In the genomic region with DNA sequence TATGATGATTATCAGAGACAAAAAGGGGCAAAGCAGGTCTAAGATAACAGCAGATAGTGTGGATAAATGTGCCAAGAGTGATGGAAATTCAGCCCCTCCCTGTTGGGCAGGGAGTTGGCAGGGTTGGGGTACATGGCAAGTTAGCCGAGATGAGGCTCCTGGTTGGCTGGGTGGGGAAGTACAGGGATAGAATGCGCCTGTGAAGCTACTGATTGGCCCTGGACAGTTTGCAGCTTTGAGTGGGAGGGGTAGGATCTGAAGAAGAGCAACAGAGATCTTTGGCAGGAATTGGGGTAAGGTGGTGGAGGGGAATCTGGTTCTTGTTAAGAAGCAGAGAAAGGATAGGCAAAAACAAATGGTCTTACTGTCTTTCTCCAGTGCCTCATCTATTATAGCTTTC, we compare ENCODE assay signal across 14 cellular contexts.
DNase-seq lines count a peak whose midpoint lies in the region; ATAC-seq, FAIRE-seq and TF ChIP-seq lines count a peak whose summit lies in the region.
"Had no signal": no experiment of that assay in that cellular context is flagged by ENCODE, and none has a peak within 500 bp of the region (broad histone marks: within the 10 kb centered on the region; RNA-seq: fewer than 3 reads in every experiment).

No MANE protein-coding gene starts in this region.

- TF ChIP-seq CTCF in HCT116 (IDR thresholded peaks at IDR 0.05 in 2 of 3, conservative IDR thresholded peaks at IDR 0.05 in 1 of 3; ENCODE audit: borderline replicate concordance in 1 of 3, insufficient read depth in 1 of 3, low read depth in 2 of 3, low read length in 2 of 3): no peak
- no peak for TF ChIP-seq CTCF in astrocyte (IDR thresholded peaks at IDR 0.05; ENCODE audit: insufficient read depth, low read depth, low read length)
- no peak for TF ChIP-seq CTCF in keratinocyte (optimal IDR thresholded peaks at IDR 0.05 in 1 of 3, IDR thresholded peaks at IDR 0.05 in 1 of 3, conservative IDR thresholded peaks at IDR 0.05 in 1 of 3; ENCODE audit: extremely low read depth in 1 of 3, insufficient read depth in 2 of 3, low read length in 3 of 3)
- no peak for TF ChIP-seq CTCF in mucosa of descending colon (IDR thresholded peaks at IDR 0.05)
- TF ChIP-seq CTCF in CD14-positive monocyte (IDR thresholded peaks at IDR 0.05): no peak

- DNase-seq in HCT116 (ENCODE audit: low read depth, low spot score) (no peak), astrocyte (ENCODE audit: low read depth) (no peak), keratinocyte (ENCODE audit: low read depth, low spot score) (no peak), mucosa of descending colon (no peak), T-helper 9 cell (no peak), CD14-positive monocyte (ENCODE audit: low spot score) (no peak)
- no peak for DNase-seq in activated CD4-positive, alpha-beta T cell treated with anti-CD3 and anti-CD28 coated beads for 48 hours
- DNase-seq: activated CD4-positive, CD25-positive, alpha-beta regulatory T cell; activated gamma-delta T cell treated with Interleukin-2 at 50 U/mL for 16 hours; effector CD4-positive, alpha-beta T cell; immature natural killer cell; NCI-H2029 treated with DMSO at 0.1 percent for 48 hours had no signal

- H3K9me1 ChIP-seq in keratinocyte (ENCODE audit: control insufficient read depth, extremely low read depth, insufficient read depth, low read length): no peaks in the 10 kb centered on the region

- no peaks in the 10 kb centered on the region for H4K20me1 ChIP-seq in HCT116 (ENCODE audit: insufficient read depth)
- H4K20me1 ChIP-seq in astrocyte (ENCODE audit: insufficient read depth, low read length): no peaks in the 10 kb centered on the region
- H4K20me1 ChIP-seq in keratinocyte (ENCODE audit: control insufficient read depth, extremely low read depth, insufficient read depth, low read length): no peaks in the 10 kb centered on the region

- dilution Hi-C loops in keratinocyte (cut with MboI; ENCODE audit: extremely low pct_ligation_motif_present, low sequenced_read_pairs): no loop called here

- H3K4me1 Mint-ChIP-seq in astrocyte (ENCODE audit: low read depth, unreplicated experiment) (peaks cover 18% of the 10 kb centered on the region), CD14-positive monocyte (no peaks in the 10 kb centered on the region)
- H3K4me1 Mint-ChIP-seq: immature natural killer cell had no signal

- no peaks in the 10 kb centered on the region for H3K9me2 ChIP-seq in HCT116 (ENCODE audit: insufficient read depth)

- no TSS peak for BruUV-seq in HCT116 (replicated peaks; lab: Mats Ljungman, UMichigan)

- intact Hi-C loops in HCT116 (cut with micrococcal nuclease): no loop called here
- intact Hi-C loops in mucosa of descending colon (cut with DNase I, micrococcal nuclease): no loop called here
- intact Hi-C loops in CD14-positive monocyte (cut with micrococcal nuclease): no loop called here

- H3K4me3 ChIP-seq in HCT116 (replicated peaks in 1 of 2; ENCODE audit: low read depth in 1 of 2, low read length in 2 of 2) (no peak overlapping the region), astrocyte (ENCODE audit: insufficient read depth, low read depth, low read length) (no peak overlapping the region), keratinocyte (ENCODE audit: control insufficient read depth in 2 of 3, extremely low read depth in 1 of 3, insufficient read depth in 2 of 3, low read depth in 1 of 3, low read length in 3 of 3) (no peak overlapping the region), stomach smooth muscle (ENCODE audit: low read length in 2 of 2) (peak overlapping the region; percentile 9 to 26), mucosa of descending colon (no peak overlapping the region)

- H3K9me3 Mint-ChIP-seq in astrocyte (ENCODE audit: unreplicated experiment): peaks cover 3% of the 10 kb centered on the region
- H3K9me3 Mint-ChIP-seq in CD14-positive monocyte: peaks cover 0 to 2% (median 0%) of the 10 kb centered on the region in 7 donors
- H3K9me3 Mint-ChIP-seq: immature natural killer cell had no signal

- CTCF ChIA-PET in HCT116 (lab: Charles Lee): interaction anchor here (0.7 to 0.9 kb wide), 2 partner anchors 31 to 608 kb away, joined by 3 to 4 read pairs; no protein-coding TSS in a partner anchor

- RAD21 ChIA-PET in HCT116 (lab: Charles Lee; ENCODE audit: low non-redundant PET in 1 of 2, low total read pairs in 2 of 2, uncharacterized antibody in 2 of 2, unreplicated experiment in 2 of 2): no interaction called here

- H3K27ac ChIP-seq in HCT116 (ENCODE audit: low read depth, low read length) (peak overlapping the region; percentile 44), astrocyte (ENCODE audit: low read depth, low read length) (peak overlapping the region; percentile 93), keratinocyte (ENCODE audit: control insufficient read depth, insufficient read depth, low read length) (peak overlapping the region; percentile 84), stomach smooth muscle (ENCODE audit: low read length) (peak overlapping the region; percentile 72)

- H3K9ac ChIP-seq in HCT116 (ENCODE audit: low read length) (no peak overlapping the region), astrocyte (ENCODE audit: low read length) (peak overlapping the region; percentile 67), keratinocyte (ENCODE audit: control insufficient read depth, extremely low read depth, insufficient read depth, low read length) (no peak overlapping the region), stomach smooth muscle (ENCODE audit: low read length in 2 of 2) (no peak overlapping the region)

- H3K27me3 ChIP-seq in HCT116 (ENCODE audit: insufficient read depth, low read length) (no peaks in the 10 kb centered on the region), astrocyte (ENCODE audit: insufficient read depth, low read length) (no peaks in the 10 kb centered on the region), keratinocyte (ENCODE audit: control insufficient read depth, extremely low read depth, insufficient read depth, low read length) (no peaks in the 10 kb centered on the region), stomach smooth muscle (ENCODE audit: control insufficient read depth in 1 of 2, insufficient read depth in 2 of 2, low read length in 2 of 2) (no peaks in the 10 kb centered on the region)

- peak overlapping the region; percentile 63; the same call in 1 of the 2 replicates for H3K4me2 ChIP-seq in HCT116 (ENCODE audit: low read length)
- peak overlapping the region; percentile 77 for H3K4me2 ChIP-seq in astrocyte (ENCODE audit: low read length)
- peak overlapping the region; percentile 65 for H3K4me2 ChIP-seq in keratinocyte (ENCODE audit: control insufficient read depth, extremely low read depth, insufficient read depth, low read depth, low read length)

- no peak for TF ChIP-seq POLR2A in HCT116 (IDR thresholded peaks at IDR 0.05; ENCODE audit: borderline replicate concordance, extremely low read depth, insufficient read depth, insufficient read length)

- ATAC-seq in HCT116 (peak; percentile 28; the same call in 1 of the 2 replicates), mucosa of descending colon (no peak)

- POLR2A ChIA-PET in HCT116 (lab: Charles Lee): no interaction called here

- H3K27me3 Mint-ChIP-seq in astrocyte (ENCODE audit: low read depth, unreplicated experiment): no peaks in the 10 kb centered on the region
- H3K27me3 Mint-ChIP-seq in CD14-positive monocyte (ENCODE audit: low read depth in 3 of 3): peaks cover 0 to 2% (median 0%) of the 10 kb centered on the region in 3 donors

- peak overlapping the region; percentile 74 for H3K27ac Mint-ChIP-seq in astrocyte (ENCODE audit: unreplicated experiment)
- no peak overlapping the region for H3K27ac Mint-ChIP-seq in CD14-positive monocyte
- H3K27ac Mint-ChIP-seq: immature natural killer cell had no signal

- H3K9me3 ChIP-seq in HCT116 (ENCODE audit: control insufficient read depth in 1 of 2, insufficient read depth in 1 of 2, low read depth in 1 of 2, low read length in 2 of 2) (no peaks in the 10 kb centered on the region), astrocyte (ENCODE audit: insufficient read depth, low read depth, low read length) (no peaks in the 10 kb centered on the region), keratinocyte (ENCODE audit: control insufficient read depth, low read depth, low read length) (no peaks in the 10 kb centered on the region), stomach smooth muscle (ENCODE audit: control insufficient read depth in 2 of 2, low read length in 2 of 2) (no peaks in the 10 kb centered on the region), mucosa of descending colon (no peaks in the 10 kb centered on the region)

- no peaks in the 10 kb centered on the region for H3K79me2 ChIP-seq in HCT116 (ENCODE audit: insufficient read depth, low read length)
- H3K79me2 ChIP-seq in astrocyte (ENCODE audit: insufficient read depth, low read length): no peaks in the 10 kb centered on the region
- no peaks in the 10 kb centered on the region for H3K79me2 ChIP-seq in keratinocyte (ENCODE audit: control insufficient read depth, insufficient read depth, low read length)

- H2AFZ ChIP-seq in HCT116 (ENCODE audit: low read depth, low read length, poor library complexity, severe bottlenecking) (no peak overlapping the region), astrocyte (ENCODE audit: low read depth, low read length) (peak overlapping the region; percentile 30), keratinocyte (ENCODE audit: control insufficient read depth, low read length) (peak overlapping the region; percentile 87)

- H3K36me3 Mint-ChIP-seq in astrocyte (ENCODE audit: low read depth, unreplicated experiment) (no peaks in the 10 kb centered on the region), CD14-positive monocyte (peaks cover 0 to 2% of the 10 kb centered on the region in 2 donors)
- H3K36me3 Mint-ChIP-seq: immature natural killer cell had no signal

- no peak for TF ChIP-seq RAD21 in HCT116 (IDR thresholded peaks at IDR 0.05; ENCODE audit: low read depth)

- H3K36me3 ChIP-seq in HCT116 (ENCODE audit: control insufficient read depth in 1 of 2, insufficient read depth in 2 of 2, low read length in 2 of 2) (no peaks in the 10 kb centered on the region), astrocyte (ENCODE audit: insufficient read depth, low read length) (no peaks in the 10 kb centered on the region), keratinocyte (ENCODE audit: control insufficient read depth in 2 of 2, extremely low read depth in 1 of 2, insufficient read depth in 2 of 2, low read length in 2 of 2) (no peaks in the 10 kb centered on the region), stomach smooth muscle (ENCODE audit: control insufficient read depth in 2 of 2, insufficient read depth in 2 of 2, low read length in 2 of 2) (no peaks in the 10 kb centered on the region), mucosa of descending colon (ENCODE audit: low read depth) (no peaks in the 10 kb centered on the region)

- FAIRE-seq in astrocyte (lab: Jason Lieb, UNC) (no peak), keratinocyte (lab: Jason Lieb, UNC) (no peak)
- FAIRE-seq: GM12892 had no signal

- H3K4me3 Mint-ChIP-seq in astrocyte (ENCODE audit: unreplicated experiment) (no peak overlapping the region), CD14-positive monocyte (no peak overlapping the region)
- H3K4me3 Mint-ChIP-seq: immature natural killer cell had no signal

- H3K4me1 ChIP-seq in HCT116 (ENCODE audit: control insufficient read depth in 1 of 2, insufficient read depth in 2 of 2, low read length in 2 of 2) (peaks cover 16 to 22% of the 10 kb centered on the region in 2 experiments), astrocyte (ENCODE audit: insufficient read depth, low read length) (peaks cover 20% of the 10 kb centered on the region), keratinocyte (ENCODE audit: control insufficient read depth, extremely low read depth, insufficient read depth, low read length) (peaks cover 22% of the 10 kb centered on the region), stomach smooth muscle (ENCODE audit: control insufficient read depth, insufficient read depth, low read length) (no peaks in the 10 kb centered on the region), mucosa of descending colon (ENCODE audit: low read depth) (no peaks in the 10 kb centered on the region)

Comparison
In these comparisons a context has a peak if more than half of its experiments do, and no peak if none do; other contexts are left out.
1. H3K4me3 ChIP-seq: peak in stomach smooth muscle (2 of 2); none in HCT116 (0 of 2), astrocyte (single experiment), keratinocyte (0 of 3) and mucosa of descending colon (single experiment).
2. Peak in every context shown above with its lines, with median percentiles within 50 percentile points of each other: H3K27ac ChIP-seq and H3K4me2 ChIP-seq.